In the genomic region with DNA sequence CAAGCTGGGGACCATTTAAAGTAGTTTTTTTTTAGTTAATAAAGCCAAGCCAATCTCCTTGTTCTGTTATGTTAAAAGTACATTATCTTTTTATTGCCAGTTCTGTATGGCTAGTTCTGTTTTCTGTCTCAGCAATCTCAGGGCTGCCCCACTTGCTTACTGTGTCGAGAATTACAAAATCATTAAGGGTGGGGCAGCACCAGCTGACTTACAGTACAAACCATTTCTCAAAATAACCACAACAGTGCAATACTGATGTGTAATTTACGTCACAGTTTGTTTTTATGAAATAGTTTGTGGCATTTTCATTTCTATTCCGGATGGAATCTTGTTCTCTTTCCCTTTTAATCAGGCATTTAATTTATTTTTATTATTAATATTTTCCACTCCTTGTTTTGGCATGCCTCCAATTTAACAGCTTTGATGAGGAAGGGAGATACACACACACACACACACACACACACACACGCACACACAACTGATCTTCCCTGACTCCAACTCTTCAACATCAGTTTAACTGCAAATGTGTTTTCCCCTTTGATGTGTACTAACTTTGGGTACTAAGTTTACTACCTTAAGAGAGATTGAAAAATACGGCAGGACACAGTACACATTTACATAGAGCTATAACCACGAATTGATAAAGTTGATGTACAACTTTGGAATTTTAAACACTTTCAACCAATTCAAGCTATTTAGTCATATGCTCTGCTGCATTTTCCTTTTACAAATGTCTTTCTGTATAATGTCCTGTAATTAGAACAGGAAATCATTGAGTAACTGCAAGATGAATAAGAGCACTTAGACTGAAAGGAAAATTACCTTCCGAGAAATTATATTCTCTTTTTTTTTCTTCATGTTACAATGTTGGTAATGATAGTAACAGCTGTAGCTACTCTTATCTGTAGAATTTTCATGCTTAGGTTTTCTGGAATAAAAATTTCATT, we compare ENCODE assay signal across 8 cellular contexts.
DNase-seq lines count a peak whose midpoint lies in the region; ATAC-seq and TF ChIP-seq lines count a peak whose summit lies in the region.

No MANE protein-coding gene starts in this region.

- TF ChIP-seq EP300 in suprapubic skin (IDR thresholded peaks at IDR 0.05), result peak; percentile 67

- H3K79me2 ChIP-seq in mammary epithelial cell (ENCODE audit: insufficient read depth, low read length), result no peaks in the 10 kb centered on the region

- H3K36me3 ChIP-seq in mammary epithelial cell (ENCODE audit: insufficient read depth, low read length), result no peaks in the 10 kb centered on the region
- no peaks in the 10 kb centered on the region for H3K36me3 ChIP-seq in suprapubic skin

- H3K9me3 Mint-ChIP-seq in T-cell, result no peaks in the 10 kb centered on the region

- 0% methylated on average over 6 of the region's 7 CpGs for WGBS in mammary epithelial cell (ENCODE audit: low coverage, missing lambda C conversion rate)
- WGBS in suprapubic skin, result 5% methylated on average over 7 of the region's 7 CpGs

- H3K27me3 Mint-ChIP-seq in T-cell, result no peaks in the 10 kb centered on the region

- no peak for TF ChIP-seq CTCF in mammary epithelial cell (conservative IDR thresholded peaks at IDR 0.05 in 1 of 2, IDR thresholded peaks at IDR 0.05 in 1 of 2; ENCODE audit: extremely low read depth in 1 of 2, insufficient read depth in 1 of 2, low read depth in 1 of 2, low read length in 2 of 2)
- no peak for TF ChIP-seq CTCF in suprapubic skin (IDR thresholded peaks at IDR 0.05)

- TSS peak; percentile 36 for BruUV-seq in mammary epithelial cell (replicated peaks; lab: Mats Ljungman, UMichigan)

- no peak overlapping the region for H2AFZ ChIP-seq in mammary epithelial cell (ENCODE audit: low read depth, low read length)

- no peak for TF ChIP-seq POLR2A in suprapubic skin (IDR thresholded peaks at IDR 0.05)

- peaks cover 31% of the 10 kb centered on the region for H3K36me3 Mint-ChIP-seq in T-cell

- peak overlapping the region; percentile 63 to 82 (median 66) for H3K4me3 Mint-ChIP-seq in T-cell

- CTCF ChIA-PET in T-cell (lab: Charles Lee), result interaction anchor here (0.5 to 1.9 kb wide), 19 partner anchors 8 to 252 kb away, joined by 3 to 9 read pairs (median 3); no protein-coding TSS in a partner anchor
- CTCF ChIA-PET in mammary epithelial cell (lab: Charles Lee; ENCODE audit: low non-redundant PET), result interaction anchor here (0.5 kb wide), 1 partner anchor 46 kb away, joined by 3 read pairs; no protein-coding TSS in a partner anchor

- H3K27me3 ChIP-seq in mammary epithelial cell (ENCODE audit: insufficient read depth, low read length) (no peaks in the 10 kb centered on the region), suprapubic skin (no peaks in the 10 kb centered on the region)

- H4K20me1 ChIP-seq in mammary epithelial cell (ENCODE audit: insufficient read depth, low read length), result no peaks in the 10 kb centered on the region

- peak; percentile 41 for ATAC-seq in GM18502 (IDR thresholded peaks at IDR 0.05; ENCODE audit: poor library complexity, unreplicated experiment)
- ATAC-seq in HG03175 (IDR thresholded peaks at IDR 0.05; ENCODE audit: unreplicated experiment), result peak; percentile 30
- ATAC-seq in T-cell (replicated peaks in 1 of 4), result peak; percentile 74 to 87 (median 80)
- no peak for ATAC-seq in HG02610 (IDR thresholded peaks at IDR 0.05; ENCODE audit: unreplicated experiment)

- H3K4me1 Mint-ChIP-seq in T-cell, result peaks cover 59 to 82% (median 78%) of the 10 kb centered on the region in 3 donors

- POLR2A ChIA-PET in T-cell (lab: Charles Lee), result interaction anchor here (0.5 to 2.4 kb wide), 11 partner anchors 33 to 156 kb away, joined by 3 to 23 read pairs (median 3); a partner anchor contains a TSS

- H3K4me2 ChIP-seq in mammary epithelial cell (ENCODE audit: insufficient read depth, low read depth, low read length), result peak overlapping the region; percentile 80

- H3K9me3 ChIP-seq in mammary epithelial cell (replicated peaks; ENCODE audit: insufficient read depth, low read length) (no peaks in the 10 kb centered on the region), suprapubic skin (no peaks in the 10 kb centered on the region)

- peak in 32 of 34 experiments; percentile 24 to 81 (median 63) for DNase-seq in T-cell
- peak; percentile 90 for DNase-seq in mammary epithelial cell
- peak; percentile 72 for DNase-seq in mucosa of gallbladder (ENCODE audit: low spot score)
- DNase-seq in suprapubic skin (ENCODE audit: low spot score in 2 of 2), result peak; percentile 82 to 84
- no peak for DNase-seq in NCI-H2029 (lab: John Stamatoyannopoulos, UW)

- H3K4me3 ChIP-seq in mammary epithelial cell (replicated peaks in 1 of 3; ENCODE audit: insufficient read depth in 1 of 3, low read depth in 2 of 3, low read length in 3 of 3), result peak overlapping the region; percentile 3 to 32 (median 24)
- peak overlapping the region; percentile 17 for H3K4me3 ChIP-seq in suprapubic skin

- peak overlapping the region; percentile 77 for H3K9ac ChIP-seq in mammary epithelial cell (ENCODE audit: insufficient read depth, low read length)

- in situ Hi-C loops in mammary epithelial cell (cut with MboI; ENCODE audit: low sequenced_read_pairs in 2 of 2), result no loop called here

- H3K4me1 ChIP-seq in mammary epithelial cell (ENCODE audit: insufficient read depth, low read length) (peaks cover 15% of the 10 kb centered on the region), suprapubic skin (peaks cover 50% of the 10 kb centered on the region)

- peak overlapping the region; percentile 88 for H3K27ac ChIP-seq in mammary epithelial cell (ENCODE audit: insufficient read depth, low read depth, low read length)
- peak overlapping the region; percentile 76 for H3K27ac ChIP-seq in suprapubic skin

- intact Hi-C loops in mammary epithelial cell (cut with micrococcal nuclease), result loop anchor here (1.0 to 5.0 kb wide), 4 partner anchors 34 to 90 kb away; no protein-coding TSS in a partner anchor

- dilution Hi-C loops in mammary epithelial cell (cut with HindIII; ENCODE audit: low sequenced_read_pairs), result no loop called here

- peak overlapping the region; percentile 87 to 95 for H3K27ac Mint-ChIP-seq in T-cell
